In genomic region chr16:86828653-86829052, GRCh38 we compare ENCODE assay signal across 5 cellular contexts.
"Had no signal": no experiment of that assay in that cellular context is flagged by ENCODE, and none has a peak within 500 bp of the region (broad histone marks: within the 10 kb centered on the region; RNA-seq: fewer than 3 reads in every experiment).

No MANE protein-coding gene starts in this region.

- H3K4me3 ChIP-seq: GM23248 had no signal

- DNase-seq: GM23248, GOT3, H9, HCEC 1CT, IMR-90 had no signal

- H3K27ac ChIP-seq: GM23248 had no signal
